In genomic region chr1:111442457-111442856, GRCh38 we compare ENCODE assay signal across 1 cellular context.
TF ChIP-seq lines count a peak whose summit lies in the region.

No MANE protein-coding gene starts in this region.

TF ChIP-seq in GM23338, 12 proteins besides CTCF, POLR2A, EP300 and RAD21:
- TF ChIP-seq REST (IDR thresholded peaks at IDR 0.05; ENCODE audit: unreplicated experiment) (no peak), NANOG (IDR thresholded peaks at IDR 0.05; ENCODE audit: borderline replicate concordance) (no peak), EZH2 (IDR thresholded peaks at IDR 0.05; ENCODE audit: low read depth, unreplicated experiment) (no peak), ZNF114 (CRISPR knock-in tag; IDR thresholded peaks at IDR 0.05) (no peak), STAT1 (IDR thresholded peaks at IDR 0.05; ENCODE audit: unreplicated experiment) (no peak), ETS1 (IDR thresholded peaks at IDR 0.05) (no peak)
TF ChIP-seq in GM23338: peak in this region for 0.
